In the genomic region with DNA sequence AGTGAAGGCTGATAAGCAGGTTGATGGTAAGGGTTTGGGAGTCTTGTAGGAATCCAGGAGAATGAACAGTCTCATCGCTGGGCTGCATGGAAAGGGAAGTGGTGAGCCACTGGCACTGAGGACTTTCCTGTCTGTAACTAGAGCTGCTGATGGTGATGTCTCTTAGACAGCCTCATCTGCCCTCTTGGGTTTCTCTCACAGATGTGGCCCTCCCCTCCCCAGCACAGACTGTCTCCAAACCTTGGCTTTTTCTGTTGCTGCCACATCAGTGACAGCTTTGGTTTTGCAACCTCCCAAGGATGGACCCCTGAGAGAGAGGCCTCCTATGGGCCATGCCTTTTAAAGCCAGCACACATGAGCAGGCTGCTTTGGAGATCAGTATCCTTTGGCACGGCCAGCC, we compare ENCODE assay signal across 15 cellular contexts. TPM values are rescaled to one million over a fixed set of nuclear protein-coding genes. Genes with fewer than 3 reads are reported as not detected.
DNase-seq lines count a peak whose midpoint lies in the region; ATAC-seq and TF ChIP-seq lines count a peak whose summit lies in the region.
"Had no signal": no experiment of that assay in that cellular context is flagged by ENCODE, and none has a peak within 500 bp of the region (broad histone marks: within the 10 kb centered on the region; RNA-seq: fewer than 3 reads in every experiment).

No MANE protein-coding gene starts in this region.

- 86% methylated on average over 2 of the region's 2 CpGs; no CpG with 5 or more reads in 1 of the 2 donors for WGBS in esophagus squamous epithelium, 2 donors

- H3K9me3 Mint-ChIP-seq in CD14-positive monocyte (peaks cover 0 to 2% (median 0%) of the 10 kb centered on the region in 7 donors), natural killer cell (no peaks in the 10 kb centered on the region)

- no peak overlapping the region for H3K4me3 Mint-ChIP-seq in CD14-positive monocyte
- H3K4me3 Mint-ChIP-seq in natural killer cell = peak overlapping the region; percentile 67
- H3K4me3 Mint-ChIP-seq: activated naive CD8-positive, alpha-beta T cell had no signal

- in situ Hi-C loops in KBM-7 (cut with MboI; ENCODE audit: low pct_unique_long_range_greater_than_20kb, low sequenced_read_pairs) = no loop called here

- H3K36me3 Mint-ChIP-seq in CD14-positive monocyte (peaks cover 42 to 47% of the 10 kb centered on the region in 2 donors), natural killer cell (no peaks in the 10 kb centered on the region)
- H3K36me3 Mint-ChIP-seq: activated naive CD8-positive, alpha-beta T cell had no signal

- no peak overlapping the region for H3K4me3 ChIP-seq in esophagus squamous epithelium
- H3K4me3 ChIP-seq: dorsolateral prefrontal cortex, heart right ventricle had no signal

- H3K27me3 Mint-ChIP-seq in CD14-positive monocyte (ENCODE audit: low read depth in 3 of 3) (peaks cover 0 to 2% (median 0%) of the 10 kb centered on the region in 3 donors), natural killer cell (ENCODE audit: low read depth in 2 of 2) (no peaks in the 10 kb centered on the region)
- H3K27me3 Mint-ChIP-seq: activated naive CD8-positive, alpha-beta T cell had no signal

- no peaks in the 10 kb centered on the region for H3K36me3 ChIP-seq in esophagus squamous epithelium

- peaks cover 57% of the 10 kb centered on the region for H3K4me1 Mint-ChIP-seq in CD14-positive monocyte
- peaks cover 79% of the 10 kb centered on the region in 2 donors for H3K4me1 Mint-ChIP-seq in natural killer cell

- DNase-seq in CD14-positive monocyte (ENCODE audit: low spot score) (no peak), KBM-7 (peak; percentile 87), SKM-1 treated with dmso at 0.1 percent for 144 hours (lab: John Stamatoyannopoulos, UW; ENCODE audit: unreplicated experiment) (peak; percentile 44), natural killer cell (no peak), esophagus squamous epithelium (lab: John Stamatoyannopoulos, UW) (no peak)
- DNase-seq: activated CD4-positive, alpha-beta T cell treated with anti-CD3 and anti-CD28 coated beads, Interleukin-2, amount 50 U/mL, for 1 hour; heart right ventricle; NCI-H1105 treated with DMSO at 0.1 percent for 48 hours; NCI-H774 had no signal

- no peak overlapping the region for H3K27ac ChIP-seq in esophagus squamous epithelium
- H3K27ac ChIP-seq: dorsolateral prefrontal cortex, RWPE1 had no signal

- H3K4me1 ChIP-seq in esophagus squamous epithelium = peaks cover 0 to 27% (median 0%) of the 10 kb centered on the region in 3 donors

- H3K27me3 ChIP-seq in esophagus squamous epithelium = no peaks in the 10 kb centered on the region

- TF ChIP-seq POLR2A in esophagus squamous epithelium (IDR thresholded peaks at IDR 0.05) = no peak

- ATAC-seq in natural killer cell (peak; percentile 38 to 63 (median 59)), SK-N-SH treated with all-trans-retinoic acid at 6 μM for 48 hours (no peak), GM18909 (IDR thresholded peaks at IDR 0.05; ENCODE audit: poor library complexity, unreplicated experiment) (no peak), GM21619 (IDR thresholded peaks at IDR 0.05; ENCODE audit: unreplicated experiment) (no peak)

- intact Hi-C loops in CD14-positive monocyte (cut with micrococcal nuclease) = loop anchor here in 1 of 2 donors (5.0 kb wide), 1 partner anchor 36 kb away; no protein-coding TSS in a partner anchor
- intact Hi-C loops in natural killer cell (cut with micrococcal nuclease) = loop anchor here (1.0 to 5.0 kb wide), 4 partner anchors 13 to 76 kb away; no protein-coding TSS in a partner anchor
- intact Hi-C loops in esophagus squamous epithelium (cut with DNase I) = no loop called here

- TF ChIP-seq CTCF in CD14-positive monocyte (IDR thresholded peaks at IDR 0.05) (no peak), natural killer cell (IDR thresholded peaks at IDR 0.05) (no peak), esophagus squamous epithelium (IDR thresholded peaks at IDR 0.05) (no peak)

- no peaks in the 10 kb centered on the region for H3K9me3 ChIP-seq in esophagus squamous epithelium
- H3K9me3 ChIP-seq: heart right ventricle had no signal

- H3K27ac Mint-ChIP-seq in CD14-positive monocyte (peak overlapping the region in 6 of 7 donors; percentile 64 to 97 (median 91)), natural killer cell (peak overlapping the region; percentile 92 to 99)
- H3K27ac Mint-ChIP-seq: activated naive CD8-positive, alpha-beta T cell had no signal

TF ChIP-seq in SK-N-SH treated with all-trans-retinoic acid at 6 μM for 48 hours, 23 proteins besides CTCF, POLR2A, EP300 and RAD21:
- TF ChIP-seq, protein P1, sequence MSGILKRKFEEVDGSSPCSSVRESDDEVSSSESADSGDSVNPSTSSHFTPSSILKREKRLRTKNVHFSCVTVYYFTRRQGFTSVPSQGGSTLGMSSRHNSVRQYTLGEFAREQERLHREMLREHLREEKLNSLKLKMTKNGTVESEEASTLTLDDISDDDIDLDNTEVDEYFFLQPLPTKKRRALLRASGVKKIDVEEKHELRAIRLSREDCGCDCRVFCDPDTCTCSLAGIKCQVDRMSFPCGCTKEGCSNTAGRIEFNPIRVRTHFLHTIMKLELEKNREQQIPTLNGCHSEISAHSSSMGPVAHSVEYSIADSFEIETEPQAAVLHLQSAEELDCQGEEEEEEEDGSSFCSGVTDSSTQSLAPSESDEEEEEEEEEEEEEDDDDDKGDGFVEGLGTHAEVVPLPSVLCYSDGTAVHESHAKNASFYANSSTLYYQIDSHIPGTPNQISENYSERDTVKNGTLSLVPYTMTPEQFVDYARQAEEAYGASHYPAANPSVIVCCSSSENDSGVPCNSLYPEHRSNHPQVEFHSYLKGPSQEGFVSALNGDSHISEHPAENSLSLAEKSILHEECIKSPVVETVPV (CRISPR knock-in tag; IDR thresholded peaks at IDR 0.05) = no peak
- TF ChIP-seq CSDC2 (CRISPR knock-in tag; IDR thresholded peaks at IDR 0.05) (no peak), ZFP30 (CRISPR knock-in tag; IDR thresholded peaks at IDR 0.05) (no peak), ARNTL (CRISPR knock-in tag; IDR thresholded peaks at IDR 0.05; ENCODE audit: borderline replicate concordance, low read depth) (no peak), OSR1 (CRISPR knock-in tag; IDR thresholded peaks at IDR 0.05) (no peak), RARB (CRISPR knock-in tag; IDR thresholded peaks at IDR 0.05) (no peak), ZNF8 (CRISPR knock-in tag; IDR thresholded peaks at IDR 0.05) (no peak)
- TF ChIP-seq, protein P2, sequence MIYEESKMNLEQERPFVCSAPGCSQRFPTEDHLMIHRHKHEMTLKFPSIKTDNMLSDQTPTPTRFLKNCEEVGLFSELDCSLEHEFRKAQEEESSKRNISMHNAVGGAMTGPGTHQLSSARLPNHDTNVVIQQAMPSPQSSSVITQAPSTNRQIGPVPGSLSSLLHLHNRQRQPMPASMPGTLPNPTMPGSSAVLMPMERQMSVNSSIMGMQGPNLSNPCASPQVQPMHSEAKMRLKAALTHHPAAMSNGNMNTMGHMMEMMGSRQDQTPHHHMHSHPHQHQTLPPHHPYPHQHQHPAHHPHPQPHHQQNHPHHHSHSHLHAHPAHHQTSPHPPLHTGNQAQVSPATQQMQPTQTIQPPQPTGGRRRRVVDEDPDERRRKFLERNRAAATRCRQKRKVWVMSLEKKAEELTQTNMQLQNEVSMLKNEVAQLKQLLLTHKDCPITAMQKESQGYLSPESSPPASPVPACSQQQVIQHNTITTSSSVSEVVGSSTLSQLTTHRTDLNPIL (CRISPR knock-in tag; IDR thresholded peaks at IDR 0.05; ENCODE audit: low read depth) = no peak
- TF ChIP-seq, protein P3, sequence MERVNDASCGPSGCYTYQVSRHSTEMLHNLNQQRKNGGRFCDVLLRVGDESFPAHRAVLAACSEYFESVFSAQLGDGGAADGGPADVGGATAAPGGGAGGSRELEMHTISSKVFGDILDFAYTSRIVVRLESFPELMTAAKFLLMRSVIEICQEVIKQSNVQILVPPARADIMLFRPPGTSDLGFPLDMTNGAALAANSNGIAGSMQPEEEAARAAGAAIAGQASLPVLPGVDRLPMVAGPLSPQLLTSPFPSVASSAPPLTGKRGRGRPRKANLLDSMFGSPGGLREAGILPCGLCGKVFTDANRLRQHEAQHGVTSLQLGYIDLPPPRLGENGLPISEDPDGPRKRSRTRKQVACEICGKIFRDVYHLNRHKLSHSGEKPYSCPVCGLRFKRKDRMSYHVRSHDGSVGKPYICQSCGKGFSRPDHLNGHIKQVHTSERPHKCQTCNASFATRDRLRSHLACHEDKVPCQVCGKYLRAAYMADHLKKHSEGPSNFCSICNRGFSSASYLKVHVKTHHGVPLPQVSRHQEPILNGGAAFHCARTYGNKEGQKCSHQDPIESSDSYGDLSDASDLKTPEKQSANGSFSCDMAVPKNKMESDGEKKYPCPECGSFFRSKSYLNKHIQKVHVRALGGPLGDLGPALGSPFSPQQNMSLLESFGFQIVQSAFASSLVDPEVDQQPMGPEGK (CRISPR knock-in tag; IDR thresholded peaks at IDR 0.05; ENCODE audit: borderline replicate concordance) = no peak

RNA-seq across cellular contexts. Expression of a gene that starts 16.9 kb away (rescaled TPM):
- 10 to 100 TPM; 19.5 to 35.5 TPM for polyA plus RNA-seq in CD14-positive monocyte
- 100 to 1,000 TPM; 250 to 298 (median 285) TPM for total RNA-seq in natural killer cell
- 10 to 100 TPM in 2 of 4 donors, 1 to 10 TPM in 2; 5.3 to 15.8 (median 9.5) TPM for total RNA-seq in esophagus squamous epithelium

Comparison
In these comparisons a context has a peak if more than half of its experiments do, and no peak if none do; other contexts are left out.
1. DNase-seq: peak in KBM-7 (single experiment) and SKM-1 treated with dmso at 0.1 percent for 144 hours (single experiment); none in CD14-positive monocyte (single experiment), natural killer cell (single experiment) and esophagus squamous epithelium (single experiment).
2. ATAC-seq: peak in natural killer cell (3 of 3); none in SK-N-SH treated with all-trans-retinoic acid at 6 μM for 48 hours (single experiment), GM18909 (single experiment) and GM21619 (single experiment).
3. RNA of a gene that starts 16.9 kb away (total RNA-seq): 250 to 298 TPM in natural killer cell; 5.3 to 15.8 TPM in esophagus squamous epithelium; every median in the first group is over 10 times any median in the second.